In genomic region chr13:109783815-109784589, GRCh38 we compare ENCODE assay signal across 10 cellular contexts. TPM values are rescaled to one million over a fixed set of nuclear protein-coding genes. Genes with fewer than 3 reads are reported as not detected.
A peak's percentile ranks its signal among the peaks of the same experiment; 100 is the strongest.
DNase-seq lines count a peak whose midpoint lies in the region; ATAC-seq and TF ChIP-seq lines count a peak whose summit lies in the region.
"Had no signal": no experiment of that assay in that cellular context is flagged by ENCODE, and none has a peak within 500 bp of the region (broad histone marks: within the 10 kb centered on the region; RNA-seq: fewer than 3 reads in every experiment).

No MANE protein-coding gene starts in this region.

- ATAC-seq in GM19463 (IDR thresholded peaks at IDR 0.05; ENCODE audit: unreplicated experiment) = no peak
- no peak for ATAC-seq in omental fat pad (ENCODE audit: low FRiP score)

- DNase-seq in Caco-2 = no peak
- peak; percentile 53 for DNase-seq in SK-N-SH
- peak; percentile 37 for DNase-seq in fibroblast of villous mesenchyme (ENCODE audit: low read depth)
- peak; percentile 69 for DNase-seq in retina
- DNase-seq in NOMO-1 treated with DMSO at 0.1 percent for 48 hours (lab: John Stamatoyannopoulos, UW; ENCODE audit: unreplicated experiment) = no peak
- DNase-seq in NCI-H2029 (lab: John Stamatoyannopoulos, UW) = no peak
- no peak for DNase-seq in omental fat pad (ENCODE audit: low spot score)
- DNase-seq: foreskin keratinocyte, NCI-H187 treated with DMSO at 0.1 percent for 48 hours had no signal

- no peak for TF ChIP-seq RAD21 in SK-N-SH (IDR thresholded peaks at IDR 0.05; ENCODE audit: low read length)

- H3K27me3 Mint-ChIP-seq in Caco-2 (ENCODE audit: insufficient read depth, unreplicated experiment) = peaks cover 8% of the 10 kb centered on the region

- H3K4me2 ChIP-seq in SK-N-SH = peak overlapping the region; percentile 92

- peaks cover 63% of the 10 kb centered on the region for H3K79me2 ChIP-seq in SK-N-SH (ENCODE audit: insufficient read depth)

- H4K20me1 ChIP-seq in SK-N-SH (ENCODE audit: insufficient read depth) = peaks cover 12% of the 10 kb centered on the region; the same call in 1 of the 2 replicates

- peak overlapping the region; percentile 64 for H3K4me3 Mint-ChIP-seq in Caco-2 (ENCODE audit: unreplicated experiment)

- H3K36me3 ChIP-seq in Caco-2 (ENCODE audit: control insufficient read depth, insufficient read depth, low read length) = no peaks in the 10 kb centered on the region
- peaks cover 0 to 43% of the 10 kb centered on the region in 2 experiments for H3K36me3 ChIP-seq in SK-N-SH (replicated peaks in 1 of 2; ENCODE audit: control insufficient read depth in 1 of 2, insufficient read depth in 2 of 2, low read length in 1 of 2)

- TF ChIP-seq EP300 in SK-N-SH (IDR thresholded peaks at IDR 0.05; ENCODE audit: borderline replicate concordance in 1 of 2, low read depth in 1 of 2, low read length in 1 of 2) = 0 out of 4 replicates have a peak, but pooled peaks of 1 of the 2 experiments have one; percentile 16

- TF ChIP-seq CTCF in Caco-2 (IDR thresholded peaks at IDR 0.05; ENCODE audit: insufficient read depth in 1 of 2, low read depth in 1 of 2, low read length in 1 of 2, severe bottlenecking in 1 of 2, unreplicated experiment in 1 of 2) (no peak), SK-N-SH (IDR thresholded peaks at IDR 0.05) (no peak), fibroblast of villous mesenchyme (IDR thresholded peaks at IDR 0.05; ENCODE audit: insufficient read depth, low read depth, low read length) (no peak), omental fat pad (IDR thresholded peaks at IDR 0.05) (no peak)

- peaks cover 6% of the 10 kb centered on the region for H3K36me3 Mint-ChIP-seq in Caco-2 (ENCODE audit: insufficient read depth, unreplicated experiment)

- intact Hi-C loops in Caco-2 (cut with micrococcal nuclease; ENCODE audit: unreplicated experiment) = loop anchor here (2.0 to 10.0 kb wide), 3 partner anchors 197 to 823 kb away; no protein-coding TSS in a partner anchor

- H3K9me2 ChIP-seq in SK-N-SH = no peaks in the 10 kb centered on the region

- peak overlapping the region; percentile 65; the same call in 1 of the 2 replicates for H3K9ac ChIP-seq in SK-N-SH

- CTCF ChIA-PET in Caco-2 (lab: Charles Lee) = interaction anchor here (0.6 kb wide), 1 partner anchor 287 kb away, joined by 3 read pairs; no protein-coding TSS in a partner anchor
- CTCF ChIA-PET in SK-N-SH (lab: Yijun Ruan, JAX) = interaction anchor here (0.6 to 5.4 kb wide), 18 partner anchors 15 to 823 kb away, joined by 3 to 31 read pairs (median 3); no protein-coding TSS in a partner anchor

- no peaks in the 10 kb centered on the region for H3K9me3 Mint-ChIP-seq in Caco-2 (ENCODE audit: unreplicated experiment)

- POLR2A ChIA-PET in Caco-2 (lab: Charles Lee) (no interaction called here), SK-N-SH (lab: Yijun Ruan, JAX) (interaction anchor here (0.6 to 3.6 kb wide), 6 partner anchors 40 to 449 kb away, joined by 3 to 19 read pairs (median 4); no protein-coding TSS in a partner anchor)

- no TSS peak for BruUV-seq in Caco-2 (replicated peaks; lab: Mats Ljungman, UMichigan)

- H3K27me3 ChIP-seq in Caco-2 (replicated peaks; ENCODE audit: control insufficient read depth, insufficient read depth, low read length) (no peaks in the 10 kb centered on the region), SK-N-SH (ENCODE audit: insufficient read depth) (no peaks in the 10 kb centered on the region)
- H3K27me3 ChIP-seq: foreskin keratinocyte had no signal

- 0% methylated on average over 16 of the region's 81 CpGs for WGBS in SK-N-SH (ENCODE audit: low lambda C conversion rate)

- H3K4me3 ChIP-seq in Caco-2 (ENCODE audit: low read depth, low read length) = peak overlapping the region; percentile 33
- peak overlapping the region; percentile 73 to 84 for H3K4me3 ChIP-seq in SK-N-SH (ENCODE audit: low read depth in 2 of 2, low read length in 1 of 2)
- peak overlapping the region; percentile 63 for H3K4me3 ChIP-seq in fibroblast of villous mesenchyme (ENCODE audit: low read depth, low read length)

- H3K4me1 ChIP-seq in Caco-2 (peaks cover 4% of the 10 kb centered on the region; the same call in 1 of the 2 replicates), SK-N-SH (ENCODE audit: control insufficient read depth in 1 of 2, insufficient read depth in 2 of 2, low read depth in 1 of 2, low read length in 1 of 2) (peaks cover 0 to 7% of the 10 kb centered on the region in 2 experiments; a peak in 2 of 4 replicates)

- no peak overlapping the region for H2AFZ ChIP-seq in SK-N-SH (ENCODE audit: low read depth)

- peak overlapping the region; percentile 64 to 96; a peak in 3 of 4 replicates for H3K27ac ChIP-seq in SK-N-SH (ENCODE audit: low read depth in 2 of 2, low read length in 1 of 2)
- H3K27ac ChIP-seq: foreskin keratinocyte had no signal

- peaks cover 17% of the 10 kb centered on the region for H3F3A ChIP-seq in SK-N-SH (replicated peaks; ENCODE audit: insufficient read depth)

- H3K9me3 ChIP-seq in Caco-2 (no peaks in the 10 kb centered on the region), SK-N-SH (no peaks in the 10 kb centered on the region)

- peaks cover 6% of the 10 kb centered on the region for H3K4me1 Mint-ChIP-seq in Caco-2 (ENCODE audit: low read depth, unreplicated experiment)

- no peak overlapping the region for H3K27ac Mint-ChIP-seq in Caco-2 (ENCODE audit: unreplicated experiment)

TF ChIP-seq in SK-N-SH, 30 proteins besides CTCF, POLR2A, EP300 and RAD21:
- TF ChIP-seq NRF1 (IDR thresholded peaks at IDR 0.05; ENCODE audit: low read depth, low read length) (no peak), SMC3 (IDR thresholded peaks at IDR 0.05; ENCODE audit: low read depth, low read length) (no peak), USF1 (IDR thresholded peaks at IDR 0.05; ENCODE audit: borderline replicate concordance, low read depth) (no peak), EZH2phosphoT487 (IDR thresholded peaks at IDR 0.05; ENCODE audit: borderline replicate concordance, low read depth) (no peak), MEF2A (IDR thresholded peaks at IDR 0.05; ENCODE audit: borderline replicate concordance, low read depth) (no peak), TCF12 (IDR thresholded peaks at IDR 0.05) (no peak), CHD2 (IDR thresholded peaks at IDR 0.05; ENCODE audit: low read length, partially characterized antibody) (no peak), RFX5 (IDR thresholded peaks at IDR 0.05; ENCODE audit: low read length) (no peak), SIN3A (IDR thresholded peaks at IDR 0.05; ENCODE audit: borderline replicate concordance, low read depth, low read length) (no peak), ELF1 (IDR thresholded peaks at IDR 0.05) (no peak)
- TF ChIP-seq, protein P1, sequence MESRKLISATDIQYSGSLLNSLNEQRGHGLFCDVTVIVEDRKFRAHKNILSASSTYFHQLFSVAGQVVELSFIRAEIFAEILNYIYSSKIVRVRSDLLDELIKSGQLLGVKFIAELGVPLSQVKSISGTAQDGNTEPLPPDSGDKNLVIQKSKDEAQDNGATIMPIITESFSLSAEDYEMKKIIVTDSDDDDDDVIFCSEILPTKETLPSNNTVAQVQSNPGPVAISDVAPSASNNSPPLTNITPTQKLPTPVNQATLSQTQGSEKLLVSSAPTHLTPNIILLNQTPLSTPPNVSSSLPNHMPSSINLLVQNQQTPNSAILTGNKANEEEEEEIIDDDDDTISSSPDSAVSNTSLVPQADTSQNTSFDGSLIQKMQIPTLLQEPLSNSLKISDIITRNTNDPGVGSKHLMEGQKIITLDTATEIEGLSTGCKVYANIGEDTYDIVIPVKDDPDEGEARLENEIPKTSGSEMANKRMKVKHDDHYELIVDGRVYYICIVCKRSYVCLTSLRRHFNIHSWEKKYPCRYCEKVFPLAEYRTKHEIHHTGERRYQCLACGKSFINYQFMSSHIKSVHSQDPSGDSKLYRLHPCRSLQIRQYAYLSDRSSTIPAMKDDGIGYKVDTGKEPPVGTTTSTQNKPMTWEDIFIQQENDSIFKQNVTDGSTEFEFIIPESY (IDR thresholded peaks at IDR 0.05; ENCODE audit: borderline replicate concordance, low read depth) = no peak

RNA-seq across cellular contexts. Expression of gene IRS2, which starts 2.4 kb away (rescaled TPM):
- total RNA-seq in Caco-2 (2022) (5.4 and 5.5 TPM in 2 replicates), fibroblast of villous mesenchyme (6.4 and 19.0 TPM in 2 replicates), omental fat pad (10 to 100 TPM; 25.2 to 70.9 (median 34.2) TPM)
- 5.2 and 7.0 TPM in 2 replicates for polyA plus RNA-seq in SK-N-SH (2012; rRNA removed)
- 10.6 and 11.1 TPM in 2 replicates for polyA plus RNA-seq in SK-N-SH (2012; cell fraction: cytosol; rRNA removed)
- polyA plus RNA-seq in SK-N-SH (2012; cell fraction: nucleus; rRNA removed) = 9.2 and 9.9 TPM in 2 replicates

Comparison
In these comparisons a context has a peak if more than half of its experiments do, and no peak if none do; other contexts are left out.
1. DNase-seq: peak in SK-N-SH (single experiment), fibroblast of villous mesenchyme (single experiment) and retina (single experiment); none in Caco-2 (0 of 2), NOMO-1 treated with DMSO at 0.1 percent for 48 hours (single experiment), NCI-H2029 (single experiment) and omental fat pad (single experiment).
2. Peak in every context shown above with its lines, with median percentiles within 50 percentile points of each other: H3K4me3 ChIP-seq.